8 cellular contexts compared by ENCODE assay signal in the genomic region with DNA sequence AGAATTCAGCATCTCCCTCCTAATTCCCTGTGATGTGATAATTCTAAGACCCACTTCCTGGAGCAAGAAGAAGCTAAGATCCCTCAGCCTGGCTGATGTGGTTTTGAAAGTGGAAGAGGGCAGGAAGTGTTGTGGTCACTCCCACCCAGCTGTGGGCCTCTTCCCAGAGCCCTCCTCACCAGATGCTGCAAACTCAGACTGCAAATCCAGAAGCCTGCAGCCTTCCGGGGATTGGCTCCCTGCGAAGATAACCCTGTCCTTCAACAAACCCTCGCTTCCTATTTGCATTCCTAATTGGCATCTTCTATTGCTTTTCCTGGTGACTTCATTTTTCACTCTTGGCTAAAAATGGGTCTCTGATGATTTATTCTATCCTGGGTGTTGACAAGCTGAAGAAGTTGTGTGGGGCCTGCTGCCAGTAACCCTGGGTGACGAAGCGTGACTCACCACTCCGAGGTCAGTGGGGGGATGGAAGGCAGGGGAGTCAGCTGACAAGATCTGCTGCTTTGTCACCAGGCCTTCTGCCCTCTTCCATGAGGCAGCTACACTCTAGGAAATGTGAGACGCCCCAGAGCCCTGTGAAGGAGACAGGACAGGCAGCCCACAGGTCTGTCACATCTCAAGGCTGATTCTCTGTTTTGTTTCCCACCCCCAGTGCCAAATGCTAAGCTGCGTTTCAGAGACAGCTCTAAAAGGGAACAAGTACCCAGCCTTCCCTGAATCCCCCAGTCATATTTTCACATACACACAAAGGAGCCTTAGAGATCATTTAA.
A peak's percentile ranks its signal among the peaks of the same experiment; 100 is the strongest.
DNase-seq lines count a peak whose midpoint lies in the region; ATAC-seq and TF ChIP-seq lines count a peak whose summit lies in the region.

No MANE protein-coding gene starts in this region.

- peaks cover 23% of the 10 kb centered on the region for H3K4me1 ChIP-seq in CD4-positive, alpha-beta memory T cell (ENCODE audit: insufficient read depth, low read length)

- no peaks in the 10 kb centered on the region for H3K9me3 ChIP-seq in CD4-positive, alpha-beta memory T cell (ENCODE audit: control insufficient read depth in 1 of 2, low read length in 2 of 2)

- peak overlapping the region in 6 of 8 donors; percentile 32 to 74 (median 58) for H3K4me3 Mint-ChIP-seq in CD4-positive, alpha-beta memory T cell
- H3K4me3 Mint-ChIP-seq in activated T-helper 17 cell treated with anti-CD3 and anti-CD28 coated beads, Interleukin-2, amount 50 U/mL, for 72 hours = peak overlapping the region; percentile 80
- H3K4me3 Mint-ChIP-seq in nephron = peak overlapping the region; percentile 37 to 39 (median 37)

- H3K4me3 ChIP-seq in CD4-positive, alpha-beta memory T cell (ENCODE audit: low read length in 2 of 2) = no peak overlapping the region
- no peak overlapping the region for H3K4me3 ChIP-seq in Jurkat, Clone E6-1 (ENCODE audit: low read length)
- H3K4me3 ChIP-seq in fibroblast of mammary gland (ENCODE audit: control insufficient read depth, low read depth, low read length) = no peak overlapping the region

- no peaks in the 10 kb centered on the region for H3K27me3 ChIP-seq in CD4-positive, alpha-beta memory T cell (ENCODE audit: insufficient read depth, low read length)

- POLR2A ChIA-PET in CD4-positive, alpha-beta memory T cell (lab: Charles Lee; ENCODE audit: partially characterized antibody) = no interaction called here

- H3K9me3 Mint-ChIP-seq in CD4-positive, alpha-beta memory T cell = peaks cover 0 to 2% (median 0%) of the 10 kb centered on the region in 8 donors
- peaks cover 5% of the 10 kb centered on the region for H3K9me3 Mint-ChIP-seq in activated T-helper 17 cell treated with anti-CD3 and anti-CD28 coated beads, Interleukin-2, amount 50 U/mL, for 72 hours
- peaks cover 8% of the 10 kb centered on the region for H3K9me3 Mint-ChIP-seq in nephron

- H3K36me3 Mint-ChIP-seq in CD4-positive, alpha-beta memory T cell = no peaks in the 10 kb centered on the region
- no peaks in the 10 kb centered on the region for H3K36me3 Mint-ChIP-seq in activated T-helper 17 cell treated with anti-CD3 and anti-CD28 coated beads, Interleukin-2, amount 50 U/mL, for 72 hours (ENCODE audit: low read depth)
- H3K36me3 Mint-ChIP-seq in nephron (ENCODE audit: low read depth) = peaks cover 5% of the 10 kb centered on the region

- H3K27me3 Mint-ChIP-seq in CD4-positive, alpha-beta memory T cell = no peaks in the 10 kb centered on the region
- H3K27me3 Mint-ChIP-seq in activated T-helper 17 cell treated with anti-CD3 and anti-CD28 coated beads, Interleukin-2, amount 50 U/mL, for 72 hours = no peaks in the 10 kb centered on the region
- no peaks in the 10 kb centered on the region for H3K27me3 Mint-ChIP-seq in nephron (ENCODE audit: low read depth)

- intact Hi-C loops in CD4-positive, alpha-beta memory T cell (cut with micrococcal nuclease) = no loop called here

- peak overlapping the region; percentile 72 to 84 (median 81) for H3K27ac Mint-ChIP-seq in CD4-positive, alpha-beta memory T cell
- H3K27ac Mint-ChIP-seq in activated T-helper 17 cell treated with anti-CD3 and anti-CD28 coated beads, Interleukin-2, amount 50 U/mL, for 72 hours = peak overlapping the region; percentile 100
- peak overlapping the region; percentile 97 for H3K27ac Mint-ChIP-seq in nephron

- TF ChIP-seq CTCF in fibroblast of mammary gland (conservative IDR thresholded peaks at IDR 0.05; ENCODE audit: control insufficient read depth, insufficient read depth, low read depth, low read length) = no peak
- TF ChIP-seq CTCF in nephron (IDR thresholded peaks at IDR 0.05; ENCODE audit: unreplicated experiment in 3 of 3) = no peak

- DNase-seq in CD4-positive, alpha-beta memory T cell = peak; percentile 41 to 82 (median 57)
- peak; percentile 89 for DNase-seq in Jurkat, Clone E6-1 (ENCODE audit: low read depth, low spot score)
- peak; percentile 100 for DNase-seq in RPMI7951 (ENCODE audit: low read depth)
- DNase-seq in fibroblast of mammary gland (ENCODE audit: low read depth) = peak; percentile 100
- DNase-seq in stimulated activated naive CD4-positive, alpha-beta T cell (lab: John Stamatoyannopoulos, UW) = peak in 4 of 6 experiments; percentile 6 to 28 (median 16)

- ATAC-seq in GM21447 (IDR thresholded peaks at IDR 0.05; ENCODE audit: unreplicated experiment) = peak; percentile 82
- peak; percentile 93 for ATAC-seq in activated T-helper 17 cell treated with anti-CD3 and anti-CD28 coated beads, Interleukin-2, amount 50 U/mL, for 72 hours (replicated peaks)

- H3K27ac ChIP-seq in CD4-positive, alpha-beta memory T cell (ENCODE audit: low read depth, low read length) = no peak overlapping the region

- peaks cover 10 to 31% (median 20%) of the 10 kb centered on the region in 4 donors for H3K4me1 Mint-ChIP-seq in CD4-positive, alpha-beta memory T cell
- peaks cover 41% of the 10 kb centered on the region for H3K4me1 Mint-ChIP-seq in activated T-helper 17 cell treated with anti-CD3 and anti-CD28 coated beads, Interleukin-2, amount 50 U/mL, for 72 hours
- H3K4me1 Mint-ChIP-seq in nephron = peaks cover 46% of the 10 kb centered on the region

- CTCF ChIA-PET in CD4-positive, alpha-beta memory T cell (lab: Charles Lee; ENCODE audit: partially characterized antibody) = no interaction called here

- no peaks in the 10 kb centered on the region for H3K36me3 ChIP-seq in CD4-positive, alpha-beta memory T cell (ENCODE audit: insufficient read depth, low read length)

Comparison
In these comparisons a context has a peak if more than half of its experiments do, and no peak if none do; other contexts are left out.
1. DNase-seq: peak in every context shown above with its lines; median percentile 100 in RPMI7951; 100 in fibroblast of mammary gland; 89 in Jurkat, Clone E6-1; 57 in CD4-positive, alpha-beta memory T cell; 16 in stimulated activated naive CD4-positive, alpha-beta T cell.